In genomic region chr3:126480251-126480650, GRCh38 we compare ENCODE assay signal across 28 cellular contexts. TPM values are rescaled to one million over a fixed set of nuclear protein-coding genes. Genes with fewer than 3 reads are reported as not detected.
"Had no signal": no experiment of that assay in that cellular context is flagged by ENCODE, and none has a peak within 500 bp of the region (broad histone marks: within the 10 kb centered on the region; RNA-seq: fewer than 3 reads in every experiment).

No MANE protein-coding gene starts in this region.

- H3K27ac ChIP-seq: colonic mucosa, neutrophil, pancreas, psoas muscle, right atrium auricular region, stomach, suprapubic skin, tibial nerve, VCaP had no signal

- H3K9me3 ChIP-seq: breast epithelium, colonic mucosa, neutrophil, pancreas, psoas muscle, right atrium auricular region, stomach, suprapubic skin, tibial nerve had no signal

- H3K9me3 Mint-ChIP-seq: activated CD4-positive, alpha-beta T cell treated with anti-CD3 and anti-CD28 coated beads, Interleukin-2, amount 10 ng/mL, durations not matched to agents 7 days and 5 days; activated CD8-positive, alpha-beta T cell treated with anti-CD3 and anti-CD28 coated beads for 36 hours; activated naive CD4-positive, alpha-beta T cell treated with anti-CD3 and anti-CD28 coated beads, Interleukin-2, amount 50 U/mL, for 72 hours; effector memory CD8-positive, alpha-beta T cell; natural killer cell had no signal

- H3K27me3 Mint-ChIP-seq: activated CD4-positive, alpha-beta T cell treated with anti-CD3 and anti-CD28 coated beads, Interleukin-2, amount 10 ng/mL, durations not matched to agents 7 days and 5 days; activated CD8-positive, alpha-beta memory T cell treated with anti-CD3 and anti-CD28 coated beads, Interleukin-2, amount 10 ng/mL, durations not matched to agents 7 days and 5 days; activated CD8-positive, alpha-beta T cell treated with anti-CD3 and anti-CD28 coated beads for 36 hours; effector memory CD8-positive, alpha-beta T cell had no signal

- H3K36me3 Mint-ChIP-seq: activated CD8-positive, alpha-beta memory T cell treated with anti-CD3 and anti-CD28 coated beads, Interleukin-2, amount 10 ng/mL, durations not matched to agents 7 days and 5 days; activated naive CD4-positive, alpha-beta T cell treated with anti-CD3 and anti-CD28 coated beads, Interleukin-2, amount 50 U/mL, for 72 hours; natural killer cell had no signal

- H3K4me3 Mint-ChIP-seq: activated CD4-positive, alpha-beta T cell treated with anti-CD3 and anti-CD28 coated beads, Interleukin-2, amount 10 ng/mL, durations not matched to agents 7 days and 5 days; activated CD8-positive, alpha-beta memory T cell treated with anti-CD3 and anti-CD28 coated beads, Interleukin-2, amount 10 ng/mL, durations not matched to agents 7 days and 5 days; activated CD8-positive, alpha-beta T cell treated with anti-CD3 and anti-CD28 coated beads for 36 hours; effector memory CD8-positive, alpha-beta T cell; natural killer cell had no signal

- ATAC-seq: activated CD4-positive, CD25-positive, alpha-beta regulatory T cell treated with anti-CD3 and anti-CD28 coated beads, Interleukin-2, amount 50 U/mL, for 24 hours; activated CD8-positive, alpha-beta memory T cell treated with anti-CD3 and anti-CD28 coated beads, Interleukin-2, amount 10 ng/mL, durations not matched to agents 7 days and 5 days; activated CD8-positive, alpha-beta T cell treated with anti-CD3 and anti-CD28 coated beads for 36 hours; activated naive CD4-positive, alpha-beta T cell treated with anti-CD3 and anti-CD28 coated beads, Interleukin-2, amount 50 U/mL, for 72 hours; effector memory CD8-positive, alpha-beta T cell; esophagus mucosa; natural killer cell; pancreas; psoas muscle had no signal

- DNase-seq: activated CD4-positive, alpha-beta T cell treated with anti-CD3 and anti-CD28 coated beads, Interleukin-2, amount 10 ng/mL, durations not matched to agents 7 days and 5 days; activated CD8-positive, alpha-beta memory T cell treated with anti-CD3 and anti-CD28 coated beads, Interleukin-2, amount 10 ng/mL, durations not matched to agents 7 days and 5 days; activated CD8-positive, alpha-beta T cell treated with anti-CD3 and anti-CD28 coated beads for 36 hours; colonic mucosa; effector memory CD8-positive, alpha-beta T cell; foreskin melanocyte; natural killer cell; stimulated activated CD4-positive, alpha-beta T cell treated with anti-CD3 and anti-CD28 coated beads, Interleukin-1b, Interleukin-23, amount 100 ng/mL, for 48 hours; stomach had no signal

- H3K27ac Mint-ChIP-seq: activated CD4-positive, alpha-beta T cell treated with anti-CD3 and anti-CD28 coated beads, Interleukin-2, amount 10 ng/mL, durations not matched to agents 7 days and 5 days; activated CD8-positive, alpha-beta memory T cell treated with anti-CD3 and anti-CD28 coated beads, Interleukin-2, amount 10 ng/mL, durations not matched to agents 7 days and 5 days; activated CD8-positive, alpha-beta T cell treated with anti-CD3 and anti-CD28 coated beads for 36 hours; activated naive CD4-positive, alpha-beta T cell treated with anti-CD3 and anti-CD28 coated beads, Interleukin-2, amount 50 U/mL, for 72 hours; natural killer cell had no signal

- H3K27me3 ChIP-seq: breast epithelium, colonic mucosa, dorsolateral prefrontal cortex, neutrophil, pancreas, right atrium auricular region, stomach, suprapubic skin, tibial nerve had no signal

- H3K36me3 ChIP-seq: breast epithelium, colonic mucosa, neutrophil, pancreas, right atrium auricular region, stomach, suprapubic skin, tibial nerve had no signal

- H3K4me3 ChIP-seq: breast epithelium, colonic mucosa, dorsolateral prefrontal cortex, lung, pancreas, psoas muscle, right atrium auricular region, stomach, suprapubic skin, tibial nerve had no signal

- H3K4me1 ChIP-seq: colonic mucosa, pancreas had no signal

RNA-seq across cellular contexts. Expression of gene UROC1, which starts 37.3 kb away (rescaled TPM):
- total RNA-seq: activated CD4-positive, alpha-beta T cell treated with anti-CD3 and anti-CD28 coated beads, Interleukin-2, amount 10 ng/mL, durations not matched to agents 7 days and 5 days; activated CD8-positive, alpha-beta memory T cell treated with anti-CD3 and anti-CD28 coated beads, Interleukin-2, amount 10 ng/mL, durations not matched to agents 7 days and 5 days; activated CD8-positive, alpha-beta T cell treated with anti-CD3 and anti-CD28 coated beads for 36 hours; activated naive CD4-positive, alpha-beta T cell treated with anti-CD3 and anti-CD28 coated beads, Interleukin-2, amount 50 U/mL, for 72 hours; astrocyte; breast epithelium; colonic mucosa; endothelial cell of umbilical vein; esophagus mucosa; kidney epithelial cell; natural killer cell; pancreas; right atrium auricular region; skeletal muscle tissue; stomach; suprapubic skin; T-helper 2 cell treated with Interferon-gamma antibody and Interleukin-4, amounts not matched to agents 100 ng/mL and 5 ng/mL, for 36 hours; tibial nerve; urinary bladder had no signal
- polyA plus RNA-seq: endothelial cell of umbilical vein, stomach had no signal

RNA-seq across cellular contexts. Expression of gene CHST13, which starts 43.7 kb away (rescaled TPM):
- total RNA-seq: activated CD4-positive, alpha-beta T cell treated with anti-CD3 and anti-CD28 coated beads, Interleukin-2, amount 10 ng/mL, durations not matched to agents 7 days and 5 days; activated CD8-positive, alpha-beta memory T cell treated with anti-CD3 and anti-CD28 coated beads, Interleukin-2, amount 10 ng/mL, durations not matched to agents 7 days and 5 days; activated CD8-positive, alpha-beta T cell treated with anti-CD3 and anti-CD28 coated beads for 36 hours; activated naive CD4-positive, alpha-beta T cell treated with anti-CD3 and anti-CD28 coated beads, Interleukin-2, amount 50 U/mL, for 72 hours; astrocyte; endothelial cell of umbilical vein; esophagus mucosa; kidney epithelial cell; skeletal muscle tissue; suprapubic skin; T-helper 2 cell treated with Interferon-gamma antibody and Interleukin-4, amounts not matched to agents 100 ng/mL and 5 ng/mL, for 36 hours had no signal
